Comparison of ENCODE assay signal across 13 cellular contexts in genomic region chr2:48306409-48307284, GRCh38. TPM values are rescaled to one million over a fixed set of nuclear protein-coding genes. Genes with fewer than 3 reads are reported as not detected.
DNase-seq lines count a peak whose midpoint lies in the region; ATAC-seq and TF ChIP-seq lines count a peak whose summit lies in the region.
"Had no signal": no experiment of that assay in that cellular context is flagged by ENCODE, and none has a peak within 500 bp of the region (broad histone marks: within the 10 kb centered on the region; RNA-seq: fewer than 3 reads in every experiment).

No MANE protein-coding gene starts in this region.

- no peak for TF ChIP-seq POLR2A in adrenal gland (IDR thresholded peaks at IDR 0.05)

- no peaks in the 10 kb centered on the region for H3F3A ChIP-seq in GM23338 (replicated peaks; ENCODE audit: low read depth)

- H3K9me3 ChIP-seq in ascending aorta = peaks cover 0 to 8% of the 10 kb centered on the region in 2 donors
- peaks cover 4% of the 10 kb centered on the region for H3K9me3 ChIP-seq in psoas muscle
- H3K9me3 ChIP-seq in adrenal gland (replicated peaks in 1 of 3) = no peaks in the 10 kb centered on the region

- H3K27ac ChIP-seq in C4-2B = peak overlapping the region; percentile 56; the same call in 1 of the 2 replicates
- H3K27ac ChIP-seq in ascending aorta = peak overlapping the region; percentile 69 to 73
- peak overlapping the region; percentile 85 for H3K27ac ChIP-seq in psoas muscle
- H3K27ac ChIP-seq in GM23338 (ENCODE audit: low read depth) = no peak overlapping the region
- peak overlapping the region in 1 of 5 donors; percentile 30 for H3K27ac ChIP-seq in adrenal gland
- H3K27ac ChIP-seq: BLaER1 treated with 17β-estradiol and CSF1 and Interleukin-3, amounts not matched to agents 10 nM and 100 nM; brain microvascular endothelial cell had no signal

- no peaks in the 10 kb centered on the region for H3K36me3 ChIP-seq in ascending aorta
- H3K36me3 ChIP-seq in psoas muscle (ENCODE audit: insufficient read depth in 1 of 2, low read depth in 1 of 2) = no peaks in the 10 kb centered on the region
- 0 out of 2 replicates have a peak, but pooled peaks cover 6% of the 10 kb centered on the region for H3K36me3 ChIP-seq in GM23338 (ENCODE audit: insufficient read depth)
- no peaks in the 10 kb centered on the region for H3K36me3 ChIP-seq in adrenal gland (replicated peaks in 1 of 2)
- H3K36me3 ChIP-seq: BLaER1 treated with 17β-estradiol and CSF1 and Interleukin-3, amounts not matched to agents 10 nM and 100 nM; brain microvascular endothelial cell had no signal

- no peak overlapping the region for H2AFZ ChIP-seq in GM23338

- H3K4me1 Mint-ChIP-seq in GM23338 = no peaks in the 10 kb centered on the region

- H3K4me2 ChIP-seq in GM23338 = no peak overlapping the region

- H3K27me3 Mint-ChIP-seq in GM23338 (ENCODE audit: insufficient read depth, low read depth, poor library complexity) = no peaks in the 10 kb centered on the region
- H3K27me3 Mint-ChIP-seq: IgD-negative memory B cell had no signal

- H3K9me2 ChIP-seq in GM23338 (ENCODE audit: insufficient read depth) = no peaks in the 10 kb centered on the region

- 24 to 45% (median 30%) methylated on average over 7 of the region's 7 CpGs for WGBS in psoas muscle, 3 donors
- WGBS in adrenal gland, 4 donors = 78 to 82% (median 81%) methylated on average over 5 to 7 of the region's 7 CpGs

- H4K20me1 ChIP-seq in GM23338 (replicated peaks; ENCODE audit: insufficient read depth) = no peaks in the 10 kb centered on the region
- H4K20me1 ChIP-seq: BLaER1 treated with 17β-estradiol and CSF1 and Interleukin-3, amounts not matched to agents 10 nM and 100 nM had no signal

- no peak overlapping the region for H3K4me3 ChIP-seq in ascending aorta
- no peak overlapping the region for H3K4me3 ChIP-seq in psoas muscle
- no peak overlapping the region for H3K4me3 ChIP-seq in GM23338
- no peak overlapping the region for H3K4me3 ChIP-seq in adrenal gland
- H3K4me3 ChIP-seq: BLaER1 treated with 17β-estradiol and CSF1 and Interleukin-3, amounts not matched to agents 10 nM and 100 nM had no signal

- peaks cover 13% of the 10 kb centered on the region for H3K36me3 Mint-ChIP-seq in GM23338 (ENCODE audit: low read depth)

- H3K27me3 ChIP-seq in ascending aorta (no peaks in the 10 kb centered on the region), psoas muscle (ENCODE audit: insufficient read depth in 3 of 3, low read length in 2 of 3) (no peaks in the 10 kb centered on the region), GM23338 (ENCODE audit: insufficient read depth) (no peaks in the 10 kb centered on the region), adrenal gland (no peaks in the 10 kb centered on the region)
- H3K27me3 ChIP-seq: BLaER1 treated with 17β-estradiol and CSF1 and Interleukin-3, amounts not matched to agents 10 nM and 100 nM; brain microvascular endothelial cell had no signal

- H3K4me1 ChIP-seq in ascending aorta = peaks cover 0 to 15% of the 10 kb centered on the region in 2 donors
- peaks cover 11% of the 10 kb centered on the region for H3K4me1 ChIP-seq in psoas muscle
- no peaks in the 10 kb centered on the region for H3K4me1 ChIP-seq in GM23338 (ENCODE audit: insufficient read depth)
- no peaks in the 10 kb centered on the region for H3K4me1 ChIP-seq in adrenal gland (replicated peaks in 1 of 2)
- H3K4me1 ChIP-seq: BLaER1 treated with 17β-estradiol and CSF1 and Interleukin-3, amounts not matched to agents 10 nM and 100 nM had no signal

- intact Hi-C loops in ascending aorta (cut with DNase I) = loop anchor here (2.0 kb wide), 1 partner anchor 58 kb away; no protein-coding TSS in a partner anchor
- intact Hi-C loops in psoas muscle (cut with DNase I) = loop anchor here in 1 of 2 donors (5.0 kb wide), 1 partner anchor 59 kb away; no protein-coding TSS in a partner anchor
- intact Hi-C loops in adrenal gland (cut with DNase I) = no loop called here

- no peak overlapping the region for H3K4me3 Mint-ChIP-seq in GM23338
- H3K4me3 Mint-ChIP-seq: IgD-negative memory B cell had no signal

- ATAC-seq in psoas muscle (peak; percentile 85 to 95 (median 92)), GM23338 (no peak)

- no peak overlapping the region for H3K27ac Mint-ChIP-seq in GM23338
- H3K27ac Mint-ChIP-seq: IgD-negative memory B cell had no signal

- TF ChIP-seq CTCF in C4-2B (conservative IDR thresholded peaks at IDR 0.05) = no peak
- no peak for TF ChIP-seq CTCF in ascending aorta (IDR thresholded peaks at IDR 0.05)
- no peak for TF ChIP-seq CTCF in psoas muscle (IDR thresholded peaks at IDR 0.05)
- TF ChIP-seq CTCF in GM23338 (conservative IDR thresholded peaks at IDR 0.05; ENCODE audit: low read depth in 2 of 2) = no peak
- no peak for TF ChIP-seq CTCF in adrenal gland (IDR thresholded peaks at IDR 0.05)

- peaks cover 16% of the 10 kb centered on the region; the same call in 2 of the 3 replicates for H3K9me3 Mint-ChIP-seq in GM23338

- no peak for DNase-seq in ascending aorta (ENCODE audit: low spot score in 2 of 2)
- peak; percentile 83 for DNase-seq in fibroblast of the conjunctiva (ENCODE audit: low read depth)
- no peak for DNase-seq in psoas muscle
- no peak for DNase-seq in activated naive CD4-positive, alpha-beta T cell treated with Interleukin-2 at 50 U/mL for 16 hours
- DNase-seq in GM23338 (ENCODE audit: low spot score) = no peak
- no peak for DNase-seq in NCI-H446 treated with DMSO at 0.1 percent for 48 hours (lab: John Stamatoyannopoulos, UW)
- no peak for DNase-seq in adrenal gland
- DNase-seq: brain microvascular endothelial cell, NCI-H1436, NCI-H526 treated with DMSO at 0.1 percent for 48 hours had no signal

- H3K79me2 ChIP-seq in GM23338 (replicated peaks; ENCODE audit: insufficient read depth) = no peaks in the 10 kb centered on the region

TF ChIP-seq in GM23338, 12 proteins besides CTCF, POLR2A, EP300 and RAD21 (continues in another document):
- TF ChIP-seq ZNF331 (CRISPR knock-in tag; IDR thresholded peaks at IDR 0.05; ENCODE audit: low read depth) = no peak
- TF ChIP-seq STAT1 (IDR thresholded peaks at IDR 0.05; ENCODE audit: unreplicated experiment) = no peak
- TF ChIP-seq POLR2AphosphoS5 (IDR thresholded peaks at IDR 0.05; ENCODE audit: low read depth) = no peak
- no peak for TF ChIP-seq REST (IDR thresholded peaks at IDR 0.05; ENCODE audit: unreplicated experiment)
- TF ChIP-seq EZH2phosphoT487 (IDR thresholded peaks at IDR 0.05; ENCODE audit: unreplicated experiment) = no peak
- no peak for TF ChIP-seq ZNF114 (CRISPR knock-in tag; IDR thresholded peaks at IDR 0.05)
- TF ChIP-seq CREB1 (CRISPR knock-in tag; IDR thresholded peaks at IDR 0.05; ENCODE audit: low read depth) = no peak
- no peak for TF ChIP-seq EZH2 (IDR thresholded peaks at IDR 0.05; ENCODE audit: low read depth, unreplicated experiment)
- TF ChIP-seq ETS1 (IDR thresholded peaks at IDR 0.05) = no peak

RNA-seq across cellular contexts. Expression of gene FOXN2, which starts 7.8 kb away (rescaled TPM):
- total RNA-seq in ascending aorta (10.6 TPM), psoas muscle (10 to 100 TPM in 3 of 4 donors, 1 to 10 TPM in 1; 9.1 to 20.5 (median 13.5) TPM), adrenal gland (10 to 100 TPM; 10.1 to 35.9 (median 19.0) TPM)
- polyA plus RNA-seq in psoas muscle (1 to 10 TPM; 2.3 to 5.2 (median 4.0) TPM), GM23338 (2016; fragmentation: Nextera tagmentation; extraction: Ambion mirVana) (25.2 and 30.1 TPM in 2 replicates), adrenal gland (10 to 100 TPM in 1 of 3 donors, 1 to 10 TPM in 2; 2.3 to 11.2 (median 2.7) TPM)
- total RNA-seq in GM23338 (2014; rRNA removed; shearing (Covaris generic)) = 39.0 and 44.5 TPM in 2 replicates
